Comparison of ENCODE assay signal across 18 cellular contexts in genomic region chr2:28568533-28568932, GRCh38.
"Had no signal": no experiment of that assay in that cellular context is flagged by ENCODE, and none has a peak within 500 bp of the region (broad histone marks: within the 10 kb centered on the region; RNA-seq: fewer than 3 reads in every experiment).

No MANE protein-coding gene starts in this region.

- DNase-seq: activated CD4-positive, alpha-beta memory T cell treated with anti-CD3 and anti-CD28 coated beads for 36 hours; activated CD4-positive, alpha-beta T cell treated with anti-CD3 and anti-CD28 coated beads for 36 hours; activated effector memory CD4-positive, alpha-beta T cell treated with Interleukin-2 at 50 U/mL for 16 hours; activated T-cell treated with anti-CD3 and anti-CD28 coated beads, Interleukin-2, amount 50 U/mL, for 4 hours; adrenal gland; endodermal cell; hypothalamus; kidney glomerular epithelial cell; left ventricle myocardium superior; mesendoderm; nucleus accumbens; small intestine; stimulated activated CD4-positive, alpha-beta T cell treated with anti-CD3 and anti-CD28 coated beads, Interleukin-4, amount 100 ng/mL, for 24 hours; stimulated activated naive CD4-positive, alpha-beta T cell; transverse colon had no signal

- H3K27ac ChIP-seq: adrenal gland, cardiac muscle cell, right atrium auricular region, transverse colon had no signal

- H3K36me3 Mint-ChIP-seq: activated CD4-positive, alpha-beta memory T cell treated with anti-CD3 and anti-CD28 coated beads for 36 hours had no signal

- ATAC-seq: activated CD4-positive, alpha-beta T cell treated with anti-CD3 and anti-CD28 coated beads for 36 hours; activated T-cell treated with anti-CD3 and anti-CD28 coated beads, Interleukin-2, amount 50 U/mL, for 4 hours; left ventricle myocardium superior had no signal

- H3K27ac Mint-ChIP-seq: endodermal cell had no signal

- H3K9me3 Mint-ChIP-seq: activated naive CD4-positive, alpha-beta T cell treated with anti-CD3 and anti-CD28 coated beads, Interleukin-2, amount 50 U/mL, for 24 hours; endodermal cell had no signal

- H3K27me3 Mint-ChIP-seq: activated CD4-positive, alpha-beta memory T cell treated with anti-CD3 and anti-CD28 coated beads for 36 hours; activated naive CD4-positive, alpha-beta T cell treated with anti-CD3 and anti-CD28 coated beads, Interleukin-2, amount 50 U/mL, for 24 hours had no signal

- H3K9me3 ChIP-seq: adrenal gland, right atrium auricular region, transverse colon had no signal

- H3K27me3 ChIP-seq: adrenal gland, cardiac muscle cell, right atrium auricular region, transverse colon had no signal

- H3K4me3 ChIP-seq: adrenal gland, cardiac muscle cell, right atrium auricular region, transverse colon had no signal

- H3K4me1 Mint-ChIP-seq: endodermal cell had no signal

- H3K4me1 ChIP-seq: adrenal gland had no signal

- H3K36me3 ChIP-seq: adrenal gland, cardiac muscle cell, right atrium auricular region, transverse colon had no signal
